1 cellular context compared by ENCODE assay signal in the genomic region with DNA sequence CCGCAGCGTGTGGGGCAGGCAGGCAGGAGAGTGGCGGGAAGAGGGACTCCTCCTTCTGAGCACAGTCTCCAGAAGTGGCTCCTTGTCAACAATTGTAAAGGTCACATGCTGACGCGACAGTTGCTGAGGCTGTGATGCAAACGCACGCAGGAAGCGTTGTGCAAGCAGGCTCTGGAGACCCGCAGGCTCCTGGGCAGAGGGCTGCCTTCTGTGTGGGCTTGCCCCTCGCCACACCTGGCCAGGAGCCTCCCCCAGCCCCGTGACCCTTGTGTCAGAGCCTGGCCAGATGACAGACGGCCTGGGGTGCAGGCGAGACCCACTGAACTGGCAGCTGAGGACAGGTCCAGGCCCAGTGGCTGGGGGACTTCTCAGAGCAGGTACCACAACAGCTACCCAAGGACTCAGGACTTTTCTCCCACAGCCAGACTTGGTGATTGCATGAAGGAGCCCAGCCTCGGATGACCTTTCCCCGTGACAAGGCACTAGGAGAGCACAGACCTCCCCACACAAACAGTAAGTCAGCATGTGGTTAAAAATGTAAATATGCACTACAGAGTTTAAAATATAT.
TF ChIP-seq lines count a peak whose summit lies in the region.

No MANE protein-coding gene starts in this region.

TF ChIP-seq in K562, 482 proteins besides CTCF, POLR2A, EP300 and RAD21 (continued from another document and continues in another):
- TF ChIP-seq, protein P1, sequence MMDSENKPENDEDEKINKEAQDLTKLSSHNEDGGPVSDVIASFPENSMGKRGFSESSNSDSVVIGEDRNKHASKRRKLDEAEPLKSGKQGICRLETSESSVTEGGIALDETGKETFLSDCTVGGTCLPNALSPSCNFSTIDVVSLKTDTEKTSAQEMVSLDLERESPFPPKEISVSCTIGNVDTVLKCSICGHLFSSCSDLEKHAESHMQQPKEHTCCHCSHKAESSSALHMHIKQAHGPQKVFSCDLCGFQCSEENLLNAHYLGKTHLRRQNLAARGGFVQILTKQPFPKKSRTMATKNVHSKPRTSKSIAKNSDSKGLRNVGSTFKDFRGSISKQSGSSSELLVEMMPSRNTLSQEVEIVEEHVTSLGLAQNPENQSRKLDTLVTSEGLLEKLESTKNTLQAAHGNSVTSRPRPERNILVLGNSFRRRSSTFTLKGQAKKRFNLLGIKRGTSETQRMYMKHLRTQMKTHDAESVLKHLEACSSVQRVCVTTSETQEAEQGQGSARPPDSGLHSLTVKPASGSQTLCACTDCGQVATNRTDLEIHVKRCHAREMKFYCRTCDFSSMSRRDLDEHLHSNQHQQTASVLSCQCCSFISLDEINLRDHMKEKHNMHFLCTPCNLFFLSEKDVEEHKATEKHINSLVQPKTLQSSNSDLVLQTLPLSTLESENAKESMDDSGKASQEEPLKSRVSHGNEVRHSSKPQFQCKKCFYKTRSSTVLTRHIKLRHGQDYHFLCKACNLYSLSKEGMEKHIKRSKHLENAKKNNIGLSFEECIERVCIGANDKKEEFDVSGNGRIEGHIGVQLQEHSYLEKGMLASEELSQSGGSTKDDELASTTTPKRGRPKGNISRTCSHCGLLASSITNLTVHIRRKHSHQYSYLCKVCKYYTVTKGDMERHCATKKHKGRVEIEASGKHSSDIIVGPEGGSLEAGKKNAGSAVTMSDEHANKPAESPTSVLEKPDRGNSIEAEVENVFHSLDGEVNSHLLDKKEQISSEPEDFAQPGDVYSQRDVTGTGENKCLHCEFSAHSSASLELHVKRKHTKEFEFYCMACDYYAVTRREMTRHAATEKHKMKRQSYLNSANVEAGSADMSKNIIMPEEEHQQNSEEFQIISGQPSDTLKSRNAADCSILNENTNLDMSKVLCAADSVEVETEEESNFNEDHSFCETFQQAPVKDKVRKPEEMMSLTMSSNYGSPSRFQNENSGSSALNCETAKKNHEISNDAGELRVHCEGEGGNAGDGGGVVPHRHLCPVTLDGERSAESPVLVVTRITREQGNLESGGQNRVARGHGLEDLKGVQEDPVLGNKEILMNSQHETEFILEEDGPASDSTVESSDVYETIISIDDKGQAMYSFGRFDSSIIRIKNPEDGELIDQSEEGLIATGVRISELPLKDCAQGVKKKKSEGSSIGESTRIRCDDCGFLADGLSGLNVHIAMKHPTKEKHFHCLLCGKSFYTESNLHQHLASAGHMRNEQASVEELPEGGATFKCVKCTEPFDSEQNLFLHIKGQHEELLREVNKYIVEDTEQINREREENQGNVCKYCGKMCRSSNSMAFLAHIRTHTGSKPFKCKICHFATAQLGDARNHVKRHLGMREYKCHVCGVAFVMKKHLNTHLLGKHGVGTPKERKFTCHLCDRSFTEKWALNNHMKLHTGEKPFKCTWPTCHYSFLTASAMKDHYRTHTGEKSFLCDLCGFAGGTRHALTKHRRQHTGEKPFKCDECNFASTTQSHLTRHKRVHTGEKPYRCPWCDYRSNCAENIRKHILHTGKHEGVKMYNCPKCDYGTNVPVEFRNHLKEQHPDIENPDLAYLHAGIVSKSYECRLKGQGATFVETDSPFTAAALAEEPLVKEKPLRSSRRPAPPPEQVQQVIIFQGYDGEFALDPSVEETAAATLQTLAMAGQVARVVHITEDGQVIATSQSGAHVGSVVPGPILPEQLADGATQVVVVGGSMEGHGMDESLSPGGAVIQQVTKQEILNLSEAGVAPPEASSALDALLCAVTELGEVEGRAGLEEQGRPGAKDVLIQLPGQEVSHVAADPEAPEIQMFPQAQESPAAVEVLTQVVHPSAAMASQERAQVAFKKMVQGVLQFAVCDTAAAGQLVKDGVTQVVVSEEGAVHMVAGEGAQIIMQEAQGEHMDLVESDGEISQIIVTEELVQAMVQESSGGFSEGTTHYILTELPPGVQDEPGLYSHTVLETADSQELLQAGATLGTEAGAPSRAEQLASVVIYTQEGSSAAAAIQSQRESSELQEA (IDR thresholded peaks at IDR 0.05; ENCODE audit: low read depth) = no peak
- no peak for TF ChIP-seq ZNF133 (CRISPR knock-in tag; IDR thresholded peaks at IDR 0.05)
- TF ChIP-seq, protein P2, sequence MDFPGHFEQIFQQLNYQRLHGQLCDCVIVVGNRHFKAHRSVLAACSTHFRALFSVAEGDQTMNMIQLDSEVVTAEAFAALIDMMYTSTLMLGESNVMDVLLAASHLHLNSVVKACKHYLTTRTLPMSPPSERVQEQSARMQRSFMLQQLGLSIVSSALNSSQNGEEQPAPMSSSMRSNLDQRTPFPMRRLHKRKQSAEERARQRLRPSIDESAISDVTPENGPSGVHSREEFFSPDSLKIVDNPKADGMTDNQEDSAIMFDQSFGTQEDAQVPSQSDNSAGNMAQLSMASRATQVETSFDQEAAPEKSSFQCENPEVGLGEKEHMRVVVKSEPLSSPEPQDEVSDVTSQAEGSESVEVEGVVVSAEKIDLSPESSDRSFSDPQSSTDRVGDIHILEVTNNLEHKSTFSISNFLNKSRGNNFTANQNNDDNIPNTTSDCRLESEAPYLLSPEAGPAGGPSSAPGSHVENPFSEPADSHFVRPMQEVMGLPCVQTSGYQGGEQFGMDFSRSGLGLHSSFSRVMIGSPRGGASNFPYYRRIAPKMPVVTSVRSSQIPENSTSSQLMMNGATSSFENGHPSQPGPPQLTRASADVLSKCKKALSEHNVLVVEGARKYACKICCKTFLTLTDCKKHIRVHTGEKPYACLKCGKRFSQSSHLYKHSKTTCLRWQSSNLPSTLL (IDR thresholded peaks at IDR 0.05) = no peak
- peak; percentile 50; the same call in 1 of the 2 replicates for TF ChIP-seq HSF4 (CRISPR knock-in tag; IDR thresholded peaks at IDR 0.05; ENCODE audit: borderline replicate concordance)
- no peak for TF ChIP-seq TCF7 (IDR thresholded peaks at IDR 0.05; ENCODE audit: borderline replicate concordance)
- TF ChIP-seq, protein P3, sequence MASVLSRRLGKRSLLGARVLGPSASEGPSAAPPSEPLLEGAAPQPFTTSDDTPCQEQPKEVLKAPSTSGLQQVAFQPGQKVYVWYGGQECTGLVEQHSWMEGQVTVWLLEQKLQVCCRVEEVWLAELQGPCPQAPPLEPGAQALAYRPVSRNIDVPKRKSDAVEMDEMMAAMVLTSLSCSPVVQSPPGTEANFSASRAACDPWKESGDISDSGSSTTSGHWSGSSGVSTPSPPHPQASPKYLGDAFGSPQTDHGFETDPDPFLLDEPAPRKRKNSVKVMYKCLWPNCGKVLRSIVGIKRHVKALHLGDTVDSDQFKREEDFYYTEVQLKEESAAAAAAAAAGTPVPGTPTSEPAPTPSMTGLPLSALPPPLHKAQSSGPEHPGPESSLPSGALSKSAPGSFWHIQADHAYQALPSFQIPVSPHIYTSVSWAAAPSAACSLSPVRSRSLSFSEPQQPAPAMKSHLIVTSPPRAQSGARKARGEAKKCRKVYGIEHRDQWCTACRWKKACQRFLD (CRISPR knock-in tag; IDR thresholded peaks at IDR 0.05) = 0 out of 2 replicates have a peak, but pooled peaks have one; percentile 10
- TF ChIP-seq, protein P4, sequence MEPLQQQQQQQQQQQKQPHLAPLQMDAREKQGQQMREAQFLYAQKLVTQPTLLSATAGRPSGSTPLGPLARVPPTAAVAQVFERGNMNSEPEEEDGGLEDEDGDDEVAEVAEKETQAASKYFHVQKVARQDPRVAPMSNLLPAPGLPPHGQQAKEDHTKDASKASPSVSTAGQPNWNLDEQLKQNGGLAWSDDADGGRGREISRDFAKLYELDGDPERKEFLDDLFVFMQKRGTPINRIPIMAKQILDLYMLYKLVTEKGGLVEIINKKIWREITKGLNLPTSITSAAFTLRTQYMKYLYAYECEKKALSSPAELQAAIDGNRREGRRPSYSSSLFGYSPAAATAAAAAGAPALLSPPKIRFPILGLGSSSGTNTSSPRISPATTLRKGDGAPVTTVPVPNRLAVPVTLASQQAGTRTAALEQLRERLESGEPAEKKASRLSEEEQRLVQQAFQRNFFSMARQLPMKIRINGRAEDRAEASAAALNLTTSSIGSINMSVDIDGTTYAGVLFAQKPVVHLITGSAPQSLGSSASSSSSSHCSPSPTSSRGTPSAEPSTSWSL (CRISPR knock-in tag; IDR thresholded peaks at IDR 0.05; ENCODE audit: borderline replicate concordance) = peak; percentile 57; the same call in 1 of the 2 replicates
- no peak for TF ChIP-seq FIP1L1 (IDR thresholded peaks at IDR 0.05; ENCODE audit: low read depth, low read length, poor library complexity, severe bottlenecking)
- TF ChIP-seq GATA2 (CRISPR knock-in tag; IDR thresholded peaks at IDR 0.05) = no peak
- TF ChIP-seq, protein P5, sequence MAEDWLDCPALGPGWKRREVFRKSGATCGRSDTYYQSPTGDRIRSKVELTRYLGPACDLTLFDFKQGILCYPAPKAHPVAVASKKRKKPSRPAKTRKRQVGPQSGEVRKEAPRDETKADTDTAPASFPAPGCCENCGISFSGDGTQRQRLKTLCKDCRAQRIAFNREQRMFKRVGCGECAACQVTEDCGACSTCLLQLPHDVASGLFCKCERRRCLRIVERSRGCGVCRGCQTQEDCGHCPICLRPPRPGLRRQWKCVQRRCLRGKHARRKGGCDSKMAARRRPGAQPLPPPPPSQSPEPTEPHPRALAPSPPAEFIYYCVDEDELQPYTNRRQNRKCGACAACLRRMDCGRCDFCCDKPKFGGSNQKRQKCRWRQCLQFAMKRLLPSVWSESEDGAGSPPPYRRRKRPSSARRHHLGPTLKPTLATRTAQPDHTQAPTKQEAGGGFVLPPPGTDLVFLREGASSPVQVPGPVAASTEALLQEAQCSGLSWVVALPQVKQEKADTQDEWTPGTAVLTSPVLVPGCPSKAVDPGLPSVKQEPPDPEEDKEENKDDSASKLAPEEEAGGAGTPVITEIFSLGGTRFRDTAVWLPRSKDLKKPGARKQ (CRISPR knock-in tag; IDR thresholded peaks at IDR 0.05) = no peak
- no peak for TF ChIP-seq ZNF778 (CRISPR knock-in tag; IDR thresholded peaks at IDR 0.05)
- TF ChIP-seq GTF2E2 (tag; IDR thresholded peaks at IDR 0.05) = no peak
- no peak for TF ChIP-seq ZNF384 (IDR thresholded peaks at IDR 0.05; ENCODE audit: low read depth, low read length)
- TF ChIP-seq, protein P6, sequence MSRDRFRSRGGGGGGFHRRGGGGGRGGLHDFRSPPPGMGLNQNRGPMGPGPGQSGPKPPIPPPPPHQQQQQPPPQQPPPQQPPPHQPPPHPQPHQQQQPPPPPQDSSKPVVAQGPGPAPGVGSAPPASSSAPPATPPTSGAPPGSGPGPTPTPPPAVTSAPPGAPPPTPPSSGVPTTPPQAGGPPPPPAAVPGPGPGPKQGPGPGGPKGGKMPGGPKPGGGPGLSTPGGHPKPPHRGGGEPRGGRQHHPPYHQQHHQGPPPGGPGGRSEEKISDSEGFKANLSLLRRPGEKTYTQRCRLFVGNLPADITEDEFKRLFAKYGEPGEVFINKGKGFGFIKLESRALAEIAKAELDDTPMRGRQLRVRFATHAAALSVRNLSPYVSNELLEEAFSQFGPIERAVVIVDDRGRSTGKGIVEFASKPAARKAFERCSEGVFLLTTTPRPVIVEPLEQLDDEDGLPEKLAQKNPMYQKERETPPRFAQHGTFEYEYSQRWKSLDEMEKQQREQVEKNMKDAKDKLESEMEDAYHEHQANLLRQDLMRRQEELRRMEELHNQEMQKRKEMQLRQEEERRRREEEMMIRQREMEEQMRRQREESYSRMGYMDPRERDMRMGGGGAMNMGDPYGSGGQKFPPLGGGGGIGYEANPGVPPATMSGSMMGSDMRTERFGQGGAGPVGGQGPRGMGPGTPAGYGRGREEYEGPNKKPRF (IDR thresholded peaks at IDR 0.05; ENCODE audit: low read depth, low read length) = no peak
- TF ChIP-seq, protein P7, sequence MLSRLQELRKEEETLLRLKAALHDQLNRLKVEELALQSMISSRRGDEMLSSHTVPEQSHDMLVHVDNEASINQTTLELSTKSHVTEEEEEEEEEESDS (CRISPR knock-in tag; IDR thresholded peaks at IDR 0.05) = no peak
- TF ChIP-seq, protein P8, sequence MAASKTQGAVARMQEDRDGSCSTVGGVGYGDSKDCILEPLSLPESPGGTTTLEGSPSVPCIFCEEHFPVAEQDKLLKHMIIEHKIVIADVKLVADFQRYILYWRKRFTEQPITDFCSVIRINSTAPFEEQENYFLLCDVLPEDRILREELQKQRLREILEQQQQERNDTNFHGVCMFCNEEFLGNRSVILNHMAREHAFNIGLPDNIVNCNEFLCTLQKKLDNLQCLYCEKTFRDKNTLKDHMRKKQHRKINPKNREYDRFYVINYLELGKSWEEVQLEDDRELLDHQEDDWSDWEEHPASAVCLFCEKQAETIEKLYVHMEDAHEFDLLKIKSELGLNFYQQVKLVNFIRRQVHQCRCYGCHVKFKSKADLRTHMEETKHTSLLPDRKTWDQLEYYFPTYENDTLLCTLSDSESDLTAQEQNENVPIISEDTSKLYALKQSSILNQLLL (CRISPR knock-in tag; IDR thresholded peaks at IDR 0.05; ENCODE audit: borderline replicate concordance) = no peak
- TF ChIP-seq HNRNPUL1 (IDR thresholded peaks at IDR 0.05; ENCODE audit: low read length) = no peak
- no peak for TF ChIP-seq EP400 (IDR thresholded peaks at IDR 0.05)
- TF ChIP-seq, protein P9, sequence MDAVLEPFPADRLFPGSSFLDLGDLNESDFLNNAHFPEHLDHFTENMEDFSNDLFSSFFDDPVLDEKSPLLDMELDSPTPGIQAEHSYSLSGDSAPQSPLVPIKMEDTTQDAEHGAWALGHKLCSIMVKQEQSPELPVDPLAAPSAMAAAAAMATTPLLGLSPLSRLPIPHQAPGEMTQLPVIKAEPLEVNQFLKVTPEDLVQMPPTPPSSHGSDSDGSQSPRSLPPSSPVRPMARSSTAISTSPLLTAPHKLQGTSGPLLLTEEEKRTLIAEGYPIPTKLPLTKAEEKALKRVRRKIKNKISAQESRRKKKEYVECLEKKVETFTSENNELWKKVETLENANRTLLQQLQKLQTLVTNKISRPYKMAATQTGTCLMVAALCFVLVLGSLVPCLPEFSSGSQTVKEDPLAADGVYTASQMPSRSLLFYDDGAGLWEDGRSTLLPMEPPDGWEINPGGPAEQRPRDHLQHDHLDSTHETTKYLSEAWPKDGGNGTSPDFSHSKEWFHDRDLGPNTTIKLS (IDR thresholded peaks at IDR 0.05; ENCODE audit: borderline replicate concordance, low read depth) = no peak
- no peak for TF ChIP-seq NELFE (IDR thresholded peaks at IDR 0.05; ENCODE audit: insufficient read depth, insufficient read length)
- TF ChIP-seq BCL6 (CRISPR knock-in tag; IDR thresholded peaks at IDR 0.05) = no peak
- TF ChIP-seq NCOR1 (IDR thresholded peaks at IDR 0.05) = no peak
- TF ChIP-seq, protein P10, sequence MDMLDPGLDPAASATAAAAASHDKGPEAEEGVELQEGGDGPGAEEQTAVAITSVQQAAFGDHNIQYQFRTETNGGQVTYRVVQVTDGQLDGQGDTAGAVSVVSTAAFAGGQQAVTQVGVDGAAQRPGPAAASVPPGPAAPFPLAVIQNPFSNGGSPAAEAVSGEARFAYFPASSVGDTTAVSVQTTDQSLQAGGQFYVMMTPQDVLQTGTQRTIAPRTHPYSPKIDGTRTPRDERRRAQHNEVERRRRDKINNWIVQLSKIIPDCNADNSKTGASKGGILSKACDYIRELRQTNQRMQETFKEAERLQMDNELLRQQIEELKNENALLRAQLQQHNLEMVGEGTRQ (CRISPR knock-in tag; IDR thresholded peaks at IDR 0.05) = peak; percentile 59
- TF ChIP-seq, protein P11, sequence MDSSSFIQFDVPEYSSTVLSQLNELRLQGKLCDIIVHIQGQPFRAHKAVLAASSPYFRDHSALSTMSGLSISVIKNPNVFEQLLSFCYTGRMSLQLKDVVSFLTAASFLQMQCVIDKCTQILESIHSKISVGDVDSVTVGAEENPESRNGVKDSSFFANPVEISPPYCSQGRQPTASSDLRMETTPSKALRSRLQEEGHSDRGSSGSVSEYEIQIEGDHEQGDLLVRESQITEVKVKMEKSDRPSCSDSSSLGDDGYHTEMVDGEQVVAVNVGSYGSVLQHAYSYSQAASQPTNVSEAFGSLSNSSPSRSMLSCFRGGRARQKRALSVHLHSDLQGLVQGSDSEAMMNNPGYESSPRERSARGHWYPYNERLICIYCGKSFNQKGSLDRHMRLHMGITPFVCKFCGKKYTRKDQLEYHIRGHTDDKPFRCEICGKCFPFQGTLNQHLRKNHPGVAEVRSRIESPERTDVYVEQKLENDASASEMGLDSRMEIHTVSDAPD (CRISPR knock-in tag; IDR thresholded peaks at IDR 0.05) = no peak
- TF ChIP-seq, protein P12, sequence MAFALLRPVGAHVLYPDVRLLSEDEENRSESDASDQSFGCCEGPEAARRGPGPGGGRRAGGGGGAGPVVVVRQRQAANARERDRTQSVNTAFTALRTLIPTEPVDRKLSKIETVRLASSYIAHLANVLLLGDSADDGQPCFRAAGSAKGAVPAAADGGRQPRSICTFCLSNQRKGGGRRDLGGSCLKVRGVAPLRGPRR (CRISPR knock-in tag; IDR thresholded peaks at IDR 0.05) = 0 out of 2 replicates have a peak, but pooled peaks have one; percentile 28
